Comparison of ENCODE assay signal across 14 cellular contexts in genomic region chr13:22893149-22893548, GRCh38.
"Had no signal": no experiment of that assay in that cellular context is flagged by ENCODE, and none has a peak within 500 bp of the region (broad histone marks: within the 10 kb centered on the region; RNA-seq: fewer than 3 reads in every experiment).

No MANE protein-coding gene starts in this region.

- H3K36me3 ChIP-seq: adrenal gland, thoracic aorta had no signal

- H3K27me3 ChIP-seq: adrenal gland had no signal

- ATAC-seq: activated CD4-positive, CD25-positive, alpha-beta regulatory T cell treated with anti-CD3 and anti-CD28 coated beads, Interleukin-2, amount 50 U/mL, for 24 hours; effector memory CD8-positive, alpha-beta T cell; natural killer cell treated with Interleukin-12 subunit alpha and Interleukin-12 subunit beta and Interleukin-15 and Interleukin-18, amount 100 ng/mL, for 72 hours; stimulated activated naive CD8-positive, alpha-beta T cell treated with anti-CD3 and anti-CD28 coated beads, Interleukin-15, amount 100 ng/mL, for 72 hours had no signal

- H3K9me3 ChIP-seq: adrenal gland, thoracic aorta had no signal

- H3K4me3 ChIP-seq: adrenal gland, thoracic aorta had no signal

- H3K27ac ChIP-seq: adrenal gland, thoracic aorta had no signal

- FAIRE-seq: urothelium cell line had no signal

- H3K4me1 ChIP-seq: adrenal gland had no signal

- DNase-seq: activated naive CD4-positive, alpha-beta T cell treated with anti-CD3 and anti-CD28 coated beads, Interleukin-2, amount 50 U/mL, for 16 hours; activated T-cell treated with anti-CD3 and anti-CD28 coated beads, Interleukin-2, amount 50 U/mL, for 1 hour; adrenal gland; effector memory CD8-positive, alpha-beta T cell; erythroblast; hypothalamus; mammary epithelial cell; stimulated activated CD4-positive, alpha-beta T cell treated with anti-CD3 and anti-CD28 coated beads, Interleukin-2, amount 100 ng/mL, for 48 hours; stimulated activated CD8-positive, alpha-beta memory T cell treated with anti-CD3 and anti-CD28 coated beads, Interleukin-4, amount 100 ng/mL, for 48 hours; stimulated activated naive CD8-positive, alpha-beta T cell treated with anti-CD3 and anti-CD28 coated beads, Interleukin-15, amount 100 ng/mL, for 72 hours had no signal
